Comparison of ENCODE assay signal across 8 cellular contexts in the genomic region with DNA sequence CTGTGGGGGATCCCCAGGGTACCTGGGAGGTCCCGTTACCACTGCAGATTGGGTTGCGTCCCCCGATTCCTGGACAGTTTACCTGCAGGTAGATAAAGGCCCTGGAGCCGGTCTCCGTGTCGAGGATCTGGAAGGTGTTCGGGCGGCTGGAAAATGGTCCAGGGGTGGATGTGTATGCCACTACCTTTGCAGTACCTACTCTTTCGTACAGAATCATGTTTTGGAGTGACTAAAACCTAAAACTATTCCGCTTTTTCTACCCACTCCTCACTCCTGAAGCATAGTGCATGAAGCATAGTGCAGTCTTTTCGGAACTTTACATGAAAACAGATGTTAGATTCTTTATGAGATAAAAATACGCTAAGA. TPM values are rescaled to one million over a fixed set of nuclear protein-coding genes. Genes with fewer than 3 reads are reported as not detected.
DNase-seq lines count a peak whose midpoint lies in the region; ATAC-seq and TF ChIP-seq lines count a peak whose summit lies in the region.

No MANE protein-coding gene starts in this region.

- H3K4me1 ChIP-seq in GM23338 (ENCODE audit: insufficient read depth) (0 out of 2 replicates have a peak, but pooled peaks cover 3% of the 10 kb centered on the region), Panc1 (ENCODE audit: control insufficient read depth, insufficient read depth, low read length) (peaks cover 12% of the 10 kb centered on the region), fibroblast of lung (ENCODE audit: control insufficient read depth, extremely low read depth, insufficient read depth, low read length) (no peaks in the 10 kb centered on the region), ovary (ENCODE audit: insufficient read depth) (peaks cover 9% of the 10 kb centered on the region)

- TF ChIP-seq EP300 in ovary (IDR thresholded peaks at IDR 0.05) = no peak

- TF ChIP-seq CTCF in GM23338 (conservative IDR thresholded peaks at IDR 0.05; ENCODE audit: low read depth in 2 of 2) = no peak
- no peak for TF ChIP-seq CTCF in Panc1 (IDR thresholded peaks at IDR 0.05)
- TF ChIP-seq CTCF in fibroblast of lung (conservative IDR thresholded peaks at IDR 0.05 in 1 of 2, IDR thresholded peaks at IDR 0.05 in 1 of 2; ENCODE audit: low read depth in 1 of 2, low read length in 2 of 2) = no peak
- no peak for TF ChIP-seq CTCF in ovary (IDR thresholded peaks at IDR 0.05)

- H4K20me1 ChIP-seq in GM23338 (replicated peaks; ENCODE audit: insufficient read depth) = peaks cover 33% of the 10 kb centered on the region
- H4K20me1 ChIP-seq in fibroblast of lung (ENCODE audit: control insufficient read depth, extremely low read depth, insufficient read depth, low read length) = no peaks in the 10 kb centered on the region

- H3K9ac ChIP-seq in fibroblast of lung (ENCODE audit: insufficient read depth, low read length) = peak overlapping the region; percentile 82

- H3K36me3 ChIP-seq in GM23338 (ENCODE audit: insufficient read depth) (no peaks in the 10 kb centered on the region), Panc1 (ENCODE audit: control insufficient read depth, insufficient read depth, low read length) (peaks cover 5% of the 10 kb centered on the region), fibroblast of lung (ENCODE audit: control insufficient read depth, insufficient read depth, low read length) (no peaks in the 10 kb centered on the region), ovary (no peaks in the 10 kb centered on the region)

- DNase-seq in GM23338 (ENCODE audit: low spot score) (no peak), Panc1 (ENCODE audit: low read depth, low spot score) (no peak), fibroblast of lung (ENCODE audit: low read depth in 2 of 2) (peak in 1 of 2 donors; percentile 3), ovary (no peak), NAMALWA (ENCODE audit: low spot score) (no peak), NCI-H748 (lab: John Stamatoyannopoulos, UW; ENCODE audit: unreplicated experiment) (no peak)
- no peak for DNase-seq in stimulated activated CD4-positive, alpha-beta T cell treated with anti-CD3 and anti-CD28 coated beads, Interleukin-1b, Interleukin-23, amount 100 ng/mL, for 48 hours

- H3F3A ChIP-seq in GM23338 (replicated peaks; ENCODE audit: low read depth) = no peaks in the 10 kb centered on the region

- CTCF ChIA-PET in Panc1 (lab: Charles Lee) = no interaction called here

- H3K27ac ChIP-seq in GM23338 (ENCODE audit: low read depth) (peak overlapping the region; percentile 16; the same call in 1 of the 2 replicates), Panc1 (ENCODE audit: low read length) (peak overlapping the region; percentile 88), fibroblast of lung (ENCODE audit: insufficient read depth, low read length) (peak overlapping the region; percentile 95), ovary (peak overlapping the region; percentile 56 to 91)

- peaks cover 54% of the 10 kb centered on the region for H3K79me2 ChIP-seq in GM23338 (replicated peaks; ENCODE audit: insufficient read depth)
- peaks cover 49% of the 10 kb centered on the region for H3K79me2 ChIP-seq in fibroblast of lung (ENCODE audit: control insufficient read depth, insufficient read depth, low read length)

- H3K4me1 Mint-ChIP-seq in GM23338 = peaks cover 2% of the 10 kb centered on the region; the same call in 1 of the 3 replicates

- TF ChIP-seq POLR2A in ovary (IDR thresholded peaks at IDR 0.05) = no peak

- intact Hi-C loops in Panc1 (cut with micrococcal nuclease; ENCODE audit: unreplicated experiment) (no loop called here), ovary (cut with DNase I) (no loop called here)

- peak; percentile 66; the same call in 2 of the 3 replicates for ATAC-seq in GM23338
- peak; percentile 46 for ATAC-seq in Panc1
- no peak for ATAC-seq in GM18867 (IDR thresholded peaks at IDR 0.05; ENCODE audit: unreplicated experiment)

- H3K9me3 Mint-ChIP-seq in GM23338 = no peaks in the 10 kb centered on the region

- POLR2A ChIA-PET in Panc1 (lab: Charles Lee) = interaction anchor here (0.6 kb wide), 1 partner anchor 458 kb away, joined by 4 read pairs; no protein-coding TSS in a partner anchor

- H3K4me2 ChIP-seq in GM23338 = peak overlapping the region; percentile 91
- peak overlapping the region; percentile 80 for H3K4me2 ChIP-seq in fibroblast of lung (ENCODE audit: extremely low read depth, insufficient read depth, low read length)

- peak overlapping the region; percentile 99 for H3K27ac Mint-ChIP-seq in GM23338

- BruUV-seq in Panc1 (replicated peaks; lab: Mats Ljungman, UMichigan) = TSS peak; percentile 93

- H3K4me3 Mint-ChIP-seq in GM23338 = no peak overlapping the region; the same call in 1 of the 3 replicates

- H3K9me2 ChIP-seq in GM23338 (ENCODE audit: insufficient read depth) = no peaks in the 10 kb centered on the region

- H3K9me3 ChIP-seq in Panc1 (ENCODE audit: control insufficient read depth, insufficient read depth, low read depth, low read length) = no peaks in the 10 kb centered on the region
- no peaks in the 10 kb centered on the region for H3K9me3 ChIP-seq in fibroblast of lung (ENCODE audit: control insufficient read depth, insufficient read depth, low read depth, low read length)
- H3K9me3 ChIP-seq in ovary = no peaks in the 10 kb centered on the region

- peaks cover 2% of the 10 kb centered on the region; the same call in 2 of the 3 replicates for H3K36me3 Mint-ChIP-seq in GM23338 (ENCODE audit: low read depth)

- H3K27me3 Mint-ChIP-seq in GM23338 (ENCODE audit: insufficient read depth, low read depth, poor library complexity) = peaks cover 8% of the 10 kb centered on the region

- H3K27me3 ChIP-seq in GM23338 (ENCODE audit: insufficient read depth) (no peaks in the 10 kb centered on the region), Panc1 (ENCODE audit: control insufficient read depth, insufficient read depth, low read length) (no peaks in the 10 kb centered on the region), fibroblast of lung (ENCODE audit: control insufficient read depth, insufficient read depth, low read length) (no peaks in the 10 kb centered on the region), ovary (no peaks in the 10 kb centered on the region)

- H2AFZ ChIP-seq in GM23338 = peak overlapping the region; percentile 84; the same call in 1 of the 2 replicates
- peak overlapping the region; percentile 53 for H2AFZ ChIP-seq in fibroblast of lung (ENCODE audit: low read length)

- H3K4me3 ChIP-seq in GM23338 (peak overlapping the region; percentile 73), Panc1 (ENCODE audit: low read depth in 2 of 2, low read length in 2 of 2) (peak overlapping the region; percentile 88 to 95), fibroblast of lung (replicated peaks in 1 of 4; ENCODE audit: control extremely low read depth in 1 of 4, insufficient read depth in 1 of 4, low read depth in 3 of 4, low read length in 4 of 4) (peak overlapping the region; percentile 66 to 100 (median 82)), ovary (peak overlapping the region; percentile 80)

- in situ Hi-C loops in Panc1 (cut with HindIII; ENCODE audit: low pct_unique_long_range_greater_than_20kb, low sequenced_read_pairs) = no loop called here

- WGBS in ovary, 3 donors = 0 to 1% (median 0%) methylated on average over 12 of the region's 12 CpGs

TF ChIP-seq in GM23338, 12 proteins besides CTCF, POLR2A, EP300 and RAD21 (continues in another document):
- TF ChIP-seq POLR2AphosphoS5 (IDR thresholded peaks at IDR 0.05; ENCODE audit: low read depth) = no peak
- TF ChIP-seq ZNF331 (CRISPR knock-in tag; IDR thresholded peaks at IDR 0.05; ENCODE audit: low read depth) = no peak
- TF ChIP-seq, protein P1, sequence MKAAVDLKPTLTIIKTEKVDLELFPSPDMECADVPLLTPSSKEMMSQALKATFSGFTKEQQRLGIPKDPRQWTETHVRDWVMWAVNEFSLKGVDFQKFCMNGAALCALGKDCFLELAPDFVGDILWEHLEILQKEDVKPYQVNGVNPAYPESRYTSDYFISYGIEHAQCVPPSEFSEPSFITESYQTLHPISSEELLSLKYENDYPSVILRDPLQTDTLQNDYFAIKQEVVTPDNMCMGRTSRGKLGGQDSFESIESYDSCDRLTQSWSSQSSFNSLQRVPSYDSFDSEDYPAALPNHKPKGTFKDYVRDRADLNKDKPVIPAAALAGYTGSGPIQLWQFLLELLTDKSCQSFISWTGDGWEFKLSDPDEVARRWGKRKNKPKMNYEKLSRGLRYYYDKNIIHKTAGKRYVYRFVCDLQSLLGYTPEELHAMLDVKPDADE (IDR thresholded peaks at IDR 0.05) = no peak
- TF ChIP-seq, protein P2, sequence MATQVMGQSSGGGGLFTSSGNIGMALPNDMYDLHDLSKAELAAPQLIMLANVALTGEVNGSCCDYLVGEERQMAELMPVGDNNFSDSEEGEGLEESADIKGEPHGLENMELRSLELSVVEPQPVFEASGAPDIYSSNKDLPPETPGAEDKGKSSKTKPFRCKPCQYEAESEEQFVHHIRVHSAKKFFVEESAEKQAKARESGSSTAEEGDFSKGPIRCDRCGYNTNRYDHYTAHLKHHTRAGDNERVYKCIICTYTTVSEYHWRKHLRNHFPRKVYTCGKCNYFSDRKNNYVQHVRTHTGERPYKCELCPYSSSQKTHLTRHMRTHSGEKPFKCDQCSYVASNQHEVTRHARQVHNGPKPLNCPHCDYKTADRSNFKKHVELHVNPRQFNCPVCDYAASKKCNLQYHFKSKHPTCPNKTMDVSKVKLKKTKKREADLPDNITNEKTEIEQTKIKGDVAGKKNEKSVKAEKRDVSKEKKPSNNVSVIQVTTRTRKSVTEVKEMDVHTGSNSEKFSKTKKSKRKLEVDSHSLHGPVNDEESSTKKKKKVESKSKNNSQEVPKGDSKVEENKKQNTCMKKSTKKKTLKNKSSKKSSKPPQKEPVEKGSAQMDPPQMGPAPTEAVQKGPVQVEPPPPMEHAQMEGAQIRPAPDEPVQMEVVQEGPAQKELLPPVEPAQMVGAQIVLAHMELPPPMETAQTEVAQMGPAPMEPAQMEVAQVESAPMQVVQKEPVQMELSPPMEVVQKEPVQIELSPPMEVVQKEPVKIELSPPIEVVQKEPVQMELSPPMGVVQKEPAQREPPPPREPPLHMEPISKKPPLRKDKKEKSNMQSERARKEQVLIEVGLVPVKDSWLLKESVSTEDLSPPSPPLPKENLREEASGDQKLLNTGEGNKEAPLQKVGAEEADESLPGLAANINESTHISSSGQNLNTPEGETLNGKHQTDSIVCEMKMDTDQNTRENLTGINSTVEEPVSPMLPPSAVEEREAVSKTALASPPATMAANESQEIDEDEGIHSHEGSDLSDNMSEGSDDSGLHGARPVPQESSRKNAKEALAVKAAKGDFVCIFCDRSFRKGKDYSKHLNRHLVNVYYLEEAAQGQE (IDR thresholded peaks at IDR 0.05; ENCODE audit: unreplicated experiment) = no peak
- TF ChIP-seq NANOG (IDR thresholded peaks at IDR 0.05; ENCODE audit: borderline replicate concordance) = no peak
- no peak for TF ChIP-seq JUNB (IDR thresholded peaks at IDR 0.05; ENCODE audit: unreplicated experiment)

RNA-seq across cellular contexts. Expression of a gene that starts 0.4 kb away (rescaled TPM):
- total RNA-seq in GM23338 (2014; rRNA removed; shearing (Covaris generic)) = 77.4 and 80.9 TPM in 2 replicates
- polyA plus RNA-seq in GM23338 (2016; fragmentation: Nextera tagmentation; extraction: Ambion mirVana) (47.9 and 57.2 TPM in 2 replicates), fibroblast of lung (33.9 and 36.4 TPM in 2 replicates), ovary (10 to 100 TPM; 22.8 to 34.2 TPM)
- total RNA-seq in Panc1 (2021; ENCODE audit: unreplicated experiment) (58.3 TPM), fibroblast of lung (46.0 and 54.0 TPM in 2 replicates), ovary (10 to 100 TPM; 30.4 to 41.3 (median 34.2) TPM)
- 27.0 TPM for polyA plus RNA-seq in Panc1 (2012; ENCODE audit: insufficient read length)
- 22.9 and 30.8 TPM in 2 replicates for polyA plus RNA-seq in fibroblast of lung (2012)
- 29.1 and 35.0 TPM in 2 replicates for polyA minus RNA-seq in fibroblast of lung (ENCODE audit: low replicate concordance)

Comparison
In these comparisons a context has a peak if more than half of its experiments do, and no peak if none do; other contexts are left out.
1. H3K27ac ChIP-seq: peak in every context shown above with its lines; median percentile 95 in fibroblast of lung; 88 in Panc1; 74 in ovary; 16 in GM23338.